In the genomic region with DNA sequence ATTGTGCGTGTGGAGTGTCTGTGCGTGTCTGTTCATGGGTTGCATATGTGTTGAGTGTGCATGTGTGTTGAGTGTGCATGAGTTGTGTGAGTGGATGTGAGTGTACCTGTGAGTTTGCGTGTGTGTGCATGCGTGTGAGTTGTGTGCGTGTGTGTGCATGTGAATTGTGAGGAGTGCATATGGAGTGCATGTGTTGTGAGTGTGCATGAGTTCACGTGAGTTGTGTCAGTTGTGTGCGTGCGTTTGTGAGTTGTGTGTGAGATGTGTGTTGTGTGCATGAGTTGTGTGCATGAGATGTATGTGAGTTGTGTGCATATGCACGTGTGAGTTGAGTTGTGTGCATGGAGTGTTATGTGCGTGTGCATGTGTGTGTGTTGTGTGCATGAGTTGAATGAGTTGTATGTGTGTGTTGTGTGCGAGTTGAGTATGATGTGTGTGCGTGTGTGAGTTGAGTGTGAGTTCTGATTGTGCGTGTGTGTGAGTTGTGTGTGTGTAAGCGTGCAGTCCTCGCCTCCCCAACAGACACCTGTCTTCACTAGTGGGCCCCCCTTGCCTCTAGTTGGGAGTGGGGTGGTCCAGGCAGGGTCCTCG, we compare ENCODE assay signal across 26 cellular contexts. TPM values are rescaled to one million over a fixed set of nuclear protein-coding genes. Genes with fewer than 3 reads are reported as not detected.
"Had no signal": no experiment of that assay in that cellular context is flagged by ENCODE, and none has a peak within 500 bp of the region (broad histone marks: within the 10 kb centered on the region; RNA-seq: fewer than 3 reads in every experiment).

No MANE protein-coding gene starts in this region.

- H3K4me3 ChIP-seq: PC-9 had no signal

- H3K4me3 Mint-ChIP-seq: activated CD8-positive, alpha-beta memory T cell treated with anti-CD3 and anti-CD28 coated beads, Interleukin-2, amount 10 ng/mL, durations not matched to agents 7 days and 5 days; activated naive CD8-positive, alpha-beta T cell treated with anti-CD3 and anti-CD28 coated beads, Interleukin-2, amount 50 U/mL, for 24 hours; activated T-cell treated with anti-CD3 and anti-CD28 coated beads, Interleukin-2, amount 50 U/mL, for 24 hours; activated T-helper 1 cell treated with anti-CD3 and anti-CD28 coated beads, Interleukin-12 subunit alpha, Interleukin-12 subunit beta, Interleukin-2, Interleukin-4 antibody, amounts not matched to agents 30 ng/mL and 10 ng/mL and 1 ng/mL, durations not matched to agents 14 hours and 24 hours and 36 hours; brain; central memory CD8-positive, alpha-beta T cell; T-helper 1 cell treated with Interleukin-12 subunit alpha and Interleukin-12 subunit beta and Interleukin-4 antibody, amounts not matched to agents 30 μg/mL and 1 μg/mL, for 36 hours had no signal

- H3K27ac ChIP-seq: PC-9 had no signal

- DNase-seq: activated CD4-positive, alpha-beta T cell treated with anti-CD3 and anti-CD28 coated beads for 48 hours; activated CD4-positive, alpha-beta T cell treated with anti-CD3 and anti-CD28 coated beads, Interleukin-2, amount 50 U/mL, for 4 hours; activated CD4-positive, CD25-positive, alpha-beta regulatory T cell treated with anti-CD3 and anti-CD28 coated beads, Interleukin-2, amount 50 U/mL, for 72 hours; activated CD8-positive, alpha-beta memory T cell treated with anti-CD3 and anti-CD28 coated beads, Interleukin-2, amount 10 ng/mL, durations not matched to agents 7 days and 5 days; activated effector memory CD4-positive, alpha-beta T cell treated with anti-CD3 and anti-CD28 coated beads, Interleukin-2, amount 50 U/mL, for 16 hours; activated naive CD4-positive, alpha-beta T cell treated with Interleukin-2 at 50 U/mL for 16 hours; activated naive CD8-positive, alpha-beta T cell treated with anti-CD3 and anti-CD28 coated beads, Interleukin-2, amount 50 U/mL, for 24 hours; activated T-cell treated with anti-CD3 and anti-CD28 coated beads, Interleukin-2, amount 50 U/mL, for 24 hours; amygdala; NCI-H1048; NCI-H1417; NCI-H1694 treated with DMSO at 0.1 percent for 48 hours; NCI-H2029 treated with DMSO at 0.1 percent for 48 hours; NCI-H345; NCI-H510A treated with DMSO at 0.1 percent for 48 hours; PC-9; SHP77 treated with DMSO at 0.1 percent for 48 hours had no signal

- H3K27me3 Mint-ChIP-seq: activated CD8-positive, alpha-beta memory T cell treated with anti-CD3 and anti-CD28 coated beads, Interleukin-2, amount 10 ng/mL, durations not matched to agents 7 days and 5 days; activated naive CD8-positive, alpha-beta T cell treated with anti-CD3 and anti-CD28 coated beads, Interleukin-2, amount 50 U/mL, for 24 hours; activated T-cell treated with anti-CD3 and anti-CD28 coated beads, Interleukin-2, amount 50 U/mL, for 24 hours; brain; central memory CD8-positive, alpha-beta T cell had no signal

- H2AFZ ChIP-seq: PC-9 had no signal

- ATAC-seq: activated CD8-positive, alpha-beta memory T cell treated with anti-CD3 and anti-CD28 coated beads, Interleukin-2, amount 10 ng/mL, durations not matched to agents 7 days and 5 days; activated naive CD4-positive, alpha-beta T cell treated with anti-CD3 and anti-CD28 coated beads, Interleukin-2, amount 50 U/mL, for 72 hours; activated naive CD8-positive, alpha-beta T cell treated with anti-CD3 and anti-CD28 coated beads, Interleukin-2, amount 50 U/mL, for 24 hours had no signal

- H3K4me2 ChIP-seq: PC-9 had no signal

- H3K4me1 Mint-ChIP-seq: activated CD8-positive, alpha-beta memory T cell treated with anti-CD3 and anti-CD28 coated beads, Interleukin-2, amount 10 ng/mL, durations not matched to agents 7 days and 5 days had no signal

- H3K9me3 Mint-ChIP-seq: activated naive CD4-positive, alpha-beta T cell treated with anti-CD3 and anti-CD28 coated beads, Interleukin-2, amount 50 U/mL, for 72 hours; activated naive CD8-positive, alpha-beta T cell treated with anti-CD3 and anti-CD28 coated beads, Interleukin-2, amount 50 U/mL, for 24 hours; activated T-cell treated with anti-CD3 and anti-CD28 coated beads, Interleukin-2, amount 50 U/mL, for 24 hours; activated T-helper 1 cell treated with anti-CD3 and anti-CD28 coated beads, Interleukin-12 subunit alpha, Interleukin-12 subunit beta, Interleukin-2, Interleukin-4 antibody, amounts not matched to agents 30 ng/mL and 10 ng/mL and 1 ng/mL, durations not matched to agents 14 hours and 24 hours and 36 hours; brain; central memory CD8-positive, alpha-beta T cell; T-helper 1 cell treated with Interleukin-12 subunit alpha and Interleukin-12 subunit beta and Interleukin-4 antibody, amounts not matched to agents 30 μg/mL and 1 μg/mL, for 36 hours had no signal

- H3K27ac Mint-ChIP-seq: activated CD8-positive, alpha-beta memory T cell treated with anti-CD3 and anti-CD28 coated beads, Interleukin-2, amount 10 ng/mL, durations not matched to agents 7 days and 5 days; activated naive CD4-positive, alpha-beta T cell treated with anti-CD3 and anti-CD28 coated beads, Interleukin-2, amount 50 U/mL, for 72 hours; activated naive CD8-positive, alpha-beta T cell treated with anti-CD3 and anti-CD28 coated beads, Interleukin-2, amount 50 U/mL, for 24 hours; activated T-cell treated with anti-CD3 and anti-CD28 coated beads, Interleukin-2, amount 50 U/mL, for 24 hours; activated T-helper 1 cell treated with anti-CD3 and anti-CD28 coated beads, Interleukin-12 subunit alpha, Interleukin-12 subunit beta, Interleukin-2, Interleukin-4 antibody, amounts not matched to agents 30 ng/mL and 10 ng/mL and 1 ng/mL, durations not matched to agents 14 hours and 24 hours and 36 hours; brain; T-helper 1 cell treated with Interleukin-12 subunit alpha and Interleukin-12 subunit beta and Interleukin-4 antibody, amounts not matched to agents 30 μg/mL and 1 μg/mL, for 36 hours had no signal

RNA-seq across cellular contexts. Expression of gene ATP4B, which starts 44.1 kb away (rescaled TPM):
- total RNA-seq: activated CD8-positive, alpha-beta memory T cell treated with anti-CD3 and anti-CD28 coated beads, Interleukin-2, amount 10 ng/mL, durations not matched to agents 7 days and 5 days; activated naive CD4-positive, alpha-beta T cell treated with anti-CD3 and anti-CD28 coated beads, Interleukin-2, amount 50 U/mL, for 72 hours; activated T-helper 1 cell treated with anti-CD3 and anti-CD28 coated beads, Interleukin-12 subunit alpha, Interleukin-12 subunit beta, Interleukin-2, Interleukin-4 antibody, amounts not matched to agents 30 ng/mL and 10 ng/mL and 1 ng/mL, durations not matched to agents 14 hours and 24 hours and 36 hours; astrocyte; LHCN-M2; M059J; PC-9; SK-MEL-5 had no signal

RNA-seq across cellular contexts. Expression of gene GRK1, which starts 53.1 kb away (rescaled TPM):
- total RNA-seq: activated CD8-positive, alpha-beta memory T cell treated with anti-CD3 and anti-CD28 coated beads, Interleukin-2, amount 10 ng/mL, durations not matched to agents 7 days and 5 days; activated T-helper 1 cell treated with anti-CD3 and anti-CD28 coated beads, Interleukin-12 subunit alpha, Interleukin-12 subunit beta, Interleukin-2, Interleukin-4 antibody, amounts not matched to agents 30 ng/mL and 10 ng/mL and 1 ng/mL, durations not matched to agents 14 hours and 24 hours and 36 hours; astrocyte; LHCN-M2; M059J; PC-9; SK-MEL-5 had no signal
